1 cellular context compared by ENCODE assay signal in genomic region chr16:28846933-28847273, GRCh38.
TF ChIP-seq lines count a peak whose summit lies in the region.

No MANE protein-coding gene starts in this region.

TF ChIP-seq in H1, 55 proteins besides CTCF, POLR2A, EP300 and RAD21:
- TF ChIP-seq ASH2L (IDR thresholded peaks at IDR 0.05; ENCODE audit: low read length), result no peak
- TF ChIP-seq TBP (IDR thresholded peaks at IDR 0.05; ENCODE audit: low read depth, low read length), result no peak
- no peak for TF ChIP-seq HDAC6 (IDR thresholded peaks at IDR 0.05; ENCODE audit: low read depth, low read length)
- no peak for TF ChIP-seq CEBPB (IDR thresholded peaks at IDR 0.05; ENCODE audit: low read depth, low read length)
- no peak for TF ChIP-seq CREB1 (IDR thresholded peaks at IDR 0.05)
- no peak for TF ChIP-seq MAFK (IDR thresholded peaks at IDR 0.05; ENCODE audit: low read depth, low read length)
- TF ChIP-seq ATF2 (IDR thresholded peaks at IDR 0.05; ENCODE audit: low read length), result no peak
- TF ChIP-seq NANOG (IDR thresholded peaks at IDR 0.05; ENCODE audit: insufficient read depth, low read depth, low read length, poor library complexity, severe bottlenecking), result no peak
- TF ChIP-seq CHD1 (IDR thresholded peaks at IDR 0.05; ENCODE audit: low read depth, low read length), result no peak
